1 cellular context compared by ENCODE assay signal in the genomic region with DNA sequence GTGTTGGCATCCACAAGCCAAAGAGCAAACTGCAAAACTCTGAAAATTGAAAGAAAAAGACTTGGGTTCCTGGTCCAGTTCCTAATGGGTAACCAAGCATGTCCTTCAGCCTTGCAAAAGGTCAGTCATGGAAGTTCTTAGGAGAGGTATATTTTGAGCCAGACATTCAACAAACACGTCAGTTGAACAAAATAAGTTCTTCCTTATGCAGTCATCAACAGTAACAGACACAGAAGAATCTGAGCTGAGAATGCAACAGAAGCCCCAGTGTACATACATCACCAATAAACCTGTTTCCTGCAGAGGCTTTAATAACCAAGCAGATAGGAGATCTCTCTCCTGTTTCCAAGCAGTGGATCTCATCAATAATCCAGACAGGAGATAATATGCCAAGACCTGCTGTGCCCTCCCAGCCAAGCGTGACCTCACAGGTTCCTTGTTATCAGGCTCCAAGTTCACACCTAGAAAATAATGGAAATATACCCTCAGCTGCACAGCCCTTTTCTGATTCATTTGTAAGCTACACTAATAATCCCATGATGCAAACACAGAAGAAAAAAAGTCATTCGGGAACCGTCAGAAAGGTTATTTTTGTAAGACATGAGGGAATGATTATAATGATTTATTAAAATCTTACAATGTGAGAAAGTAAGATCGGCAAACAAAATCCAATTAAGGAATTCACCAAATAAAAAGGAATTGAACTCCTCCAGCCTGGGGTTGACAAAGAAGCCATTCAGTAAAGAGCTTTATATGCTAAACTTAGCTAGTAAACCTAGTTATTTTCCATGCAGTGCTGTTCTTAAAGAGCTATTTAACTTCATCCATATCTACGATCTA.
TF ChIP-seq lines count a peak whose summit lies in the region.

No MANE protein-coding gene starts in this region.

TF ChIP-seq in IMR-90, 13 proteins besides CTCF, POLR2A, EP300 and RAD21:
- TF ChIP-seq NFE2L2 (IDR thresholded peaks at IDR 0.05; ENCODE audit: low read depth, low read length) (no peak), CHD1 (IDR thresholded peaks at IDR 0.05; ENCODE audit: low read depth, low read length) (no peak), SMC3 (IDR thresholded peaks at IDR 0.05; ENCODE audit: low read depth, low read length) (no peak), MXI1 (IDR thresholded peaks at IDR 0.05; ENCODE audit: borderline replicate concordance, low read depth, low read length) (no peak), MAZ (IDR thresholded peaks at IDR 0.05; ENCODE audit: borderline replicate concordance, low read depth, low read length) (no peak), CEBPB (IDR thresholded peaks at IDR 0.05; ENCODE audit: low read depth, low read length) (no peak), FOS (IDR thresholded peaks at IDR 0.05; ENCODE audit: low read depth, low read length) (no peak), BHLHE40 (IDR thresholded peaks at IDR 0.05; ENCODE audit: low read depth, low read length) (no peak), MAFK (IDR thresholded peaks at IDR 0.05; ENCODE audit: low read depth, low read length) (no peak), RFX5 (IDR thresholded peaks at IDR 0.05; ENCODE audit: low read depth, low read length) (no peak), RCOR1 (IDR thresholded peaks at IDR 0.05; ENCODE audit: insufficient replicate concordance, low read length) (no peak)
- TF ChIP-seq, protein P1, sequence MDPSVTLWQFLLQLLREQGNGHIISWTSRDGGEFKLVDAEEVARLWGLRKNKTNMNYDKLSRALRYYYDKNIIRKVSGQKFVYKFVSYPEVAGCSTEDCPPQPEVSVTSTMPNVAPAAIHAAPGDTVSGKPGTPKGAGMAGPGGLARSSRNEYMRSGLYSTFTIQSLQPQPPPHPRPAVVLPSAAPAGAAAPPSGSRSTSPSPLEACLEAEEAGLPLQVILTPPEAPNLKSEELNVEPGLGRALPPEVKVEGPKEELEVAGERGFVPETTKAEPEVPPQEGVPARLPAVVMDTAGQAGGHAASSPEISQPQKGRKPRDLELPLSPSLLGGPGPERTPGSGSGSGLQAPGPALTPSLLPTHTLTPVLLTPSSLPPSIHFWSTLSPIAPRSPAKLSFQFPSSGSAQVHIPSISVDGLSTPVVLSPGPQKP (IDR thresholded peaks at IDR 0.05; ENCODE audit: borderline replicate concordance, low read depth, low read length), result no peak
- TF ChIP-seq, protein P2, sequence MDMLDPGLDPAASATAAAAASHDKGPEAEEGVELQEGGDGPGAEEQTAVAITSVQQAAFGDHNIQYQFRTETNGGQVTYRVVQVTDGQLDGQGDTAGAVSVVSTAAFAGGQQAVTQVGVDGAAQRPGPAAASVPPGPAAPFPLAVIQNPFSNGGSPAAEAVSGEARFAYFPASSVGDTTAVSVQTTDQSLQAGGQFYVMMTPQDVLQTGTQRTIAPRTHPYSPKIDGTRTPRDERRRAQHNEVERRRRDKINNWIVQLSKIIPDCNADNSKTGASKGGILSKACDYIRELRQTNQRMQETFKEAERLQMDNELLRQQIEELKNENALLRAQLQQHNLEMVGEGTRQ (IDR thresholded peaks at IDR 0.05; ENCODE audit: low read depth, low read length), result no peak
